In the genomic region with DNA sequence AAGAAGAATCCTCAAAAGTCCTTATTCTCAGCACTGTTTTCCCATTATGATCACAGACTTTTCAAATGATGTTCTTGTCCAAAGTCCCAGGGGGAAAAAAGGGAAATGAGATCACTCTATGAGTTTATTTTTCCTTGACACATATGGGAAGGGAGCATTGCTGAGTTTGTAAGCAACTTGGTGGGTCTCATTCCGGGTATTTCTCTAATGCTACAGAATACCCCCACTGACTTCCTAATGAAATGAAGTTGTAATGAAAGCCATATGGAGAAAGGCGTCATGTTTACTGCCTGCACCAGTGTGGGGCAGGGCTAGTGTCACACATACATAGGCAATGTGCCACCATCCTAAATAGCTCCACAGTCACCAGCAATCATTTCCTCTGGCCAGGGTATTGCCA, we compare ENCODE assay signal across 23 cellular contexts. TPM values are rescaled to one million over a fixed set of nuclear protein-coding genes. Genes with fewer than 3 reads are reported as not detected.
DNase-seq lines count a peak whose midpoint lies in the region; ATAC-seq and TF ChIP-seq lines count a peak whose summit lies in the region.
"Had no signal": no experiment of that assay in that cellular context is flagged by ENCODE, and none has a peak within 500 bp of the region (broad histone marks: within the 10 kb centered on the region; RNA-seq: fewer than 3 reads in every experiment).

No MANE protein-coding gene starts in this region.

- no peaks in the 10 kb centered on the region for H3K79me1 ChIP-seq in IMR-90 (ENCODE audit: low read depth in 1 of 2, low read length in 2 of 2)

- H4K8ac ChIP-seq in IMR-90 (ENCODE audit: low read depth in 2 of 2, low read length in 2 of 2): no peak overlapping the region

- TF ChIP-seq CTCF in IMR-90 (conservative IDR thresholded peaks at IDR 0.05; ENCODE audit: low read depth, low read length): no peak
- TF ChIP-seq CTCF in endothelial cell (IDR thresholded peaks at IDR 0.05; ENCODE audit: unreplicated experiment): no peak
- TF ChIP-seq CTCF in osteocyte (IDR thresholded peaks at IDR 0.05): no peak

- no peak overlapping the region for H3K27ac ChIP-seq in IMR-90 (ENCODE audit: insufficient read depth, low read length)
- H3K27ac ChIP-seq: brain microvascular endothelial cell, coronary artery, ovary, right atrium auricular region had no signal

- H3K4me1 ChIP-seq in IMR-90 (ENCODE audit: control insufficient read depth, insufficient read depth, low read length): peaks cover 3% of the 10 kb centered on the region; the same call in 1 of the 2 replicates
- H3K4me1 ChIP-seq: right atrium auricular region had no signal

- H3K27me3 Mint-ChIP-seq in endothelial cell (ENCODE audit: unreplicated experiment): peaks cover 1% of the 10 kb centered on the region
- peaks cover 2% of the 10 kb centered on the region for H3K27me3 Mint-ChIP-seq in osteocyte (ENCODE audit: unreplicated experiment)
- H3K27me3 Mint-ChIP-seq: activated CD4-positive, alpha-beta T cell treated with anti-CD3 and anti-CD28 coated beads for 36 hours; activated naive CD8-positive, alpha-beta T cell treated with anti-CD3 and anti-CD28 coated beads, Interleukin-2, amount 10 ng/mL, durations not matched to agents 7 days and 5 days had no signal

- TF ChIP-seq RAD21 in IMR-90 (IDR thresholded peaks at IDR 0.05; ENCODE audit: low read length): no peak

- H2AK5ac ChIP-seq in IMR-90 (ENCODE audit: low read depth, low read length): no peak overlapping the region

- H3K36me3 Mint-ChIP-seq in endothelial cell (ENCODE audit: low read depth, unreplicated experiment): no peaks in the 10 kb centered on the region
- H3K36me3 Mint-ChIP-seq in osteocyte (ENCODE audit: unreplicated experiment): no peaks in the 10 kb centered on the region
- H3K36me3 Mint-ChIP-seq: activated CD8-positive, alpha-beta memory T cell treated with anti-CD3 and anti-CD28 coated beads, Interleukin-2, amount 10 ng/mL, durations not matched to agents 7 days and 5 days had no signal

- peak; percentile 77 for ATAC-seq in IMR-90 (ENCODE audit: low read depth)
- no peak for ATAC-seq in HG02884 (IDR thresholded peaks at IDR 0.05; ENCODE audit: unreplicated experiment)
- ATAC-seq: activated CD4-positive, alpha-beta T cell treated with anti-CD3 and anti-CD28 coated beads for 36 hours; activated CD8-positive, alpha-beta memory T cell treated with anti-CD3 and anti-CD28 coated beads, Interleukin-2, amount 10 ng/mL, durations not matched to agents 7 days and 5 days had no signal

- H3K18ac ChIP-seq in IMR-90 (ENCODE audit: low read depth, low read length): no peak overlapping the region

- POLR2A ChIA-PET in IMR-90 (lab: Charles Lee; ENCODE audit: unreplicated experiment): no interaction called here

- no peak overlapping the region for H3K9ac ChIP-seq in IMR-90 (ENCODE audit: low read depth, low read length)

- H3K36me3 ChIP-seq in IMR-90 (ENCODE audit: control insufficient read depth, insufficient read depth, low read length) (no peaks in the 10 kb centered on the region), H7 (replicated peaks; ENCODE audit: control insufficient read depth, insufficient read depth, low read length) (no peaks in the 10 kb centered on the region)
- H3K36me3 ChIP-seq: brain microvascular endothelial cell, ovary, right atrium auricular region had no signal

- no peak overlapping the region for H2BK5ac ChIP-seq in IMR-90 (ENCODE audit: low read depth, low read length, poor library complexity, severe bottlenecking)

- H3K4me1 Mint-ChIP-seq in endothelial cell (ENCODE audit: unreplicated experiment) (peaks cover 25% of the 10 kb centered on the region), osteocyte (ENCODE audit: unreplicated experiment) (peaks cover 16% of the 10 kb centered on the region)
- H3K4me1 Mint-ChIP-seq: CD8-positive, alpha-beta memory T cell had no signal

- no peak overlapping the region for H3K56ac ChIP-seq in IMR-90 (ENCODE audit: extremely low read depth, insufficient read depth, low read length)

- no peak overlapping the region for H3K4ac ChIP-seq in IMR-90 (ENCODE audit: low read depth, low read length)

- H3K9me3 Mint-ChIP-seq in endothelial cell (ENCODE audit: unreplicated experiment) (peaks cover 2% of the 10 kb centered on the region), osteocyte (ENCODE audit: unreplicated experiment) (no peaks in the 10 kb centered on the region)

- H3K4me2 ChIP-seq in IMR-90 (ENCODE audit: low read depth, low read length): peak overlapping the region; percentile 77

- dilution Hi-C loops in IMR-90 (cut with HindIII; ENCODE audit: low sequenced_read_pairs, unreplicated experiment): no loop called here

- peak overlapping the region; percentile 29 for H2AK9ac ChIP-seq in IMR-90 (replicated peaks; ENCODE audit: low read depth, low read length, poor library complexity)

- H3K4me3 Mint-ChIP-seq in endothelial cell (ENCODE audit: unreplicated experiment) (no peak overlapping the region), osteocyte (ENCODE audit: unreplicated experiment) (peak overlapping the region; percentile 23)
- H3K4me3 Mint-ChIP-seq: activated CD4-positive, alpha-beta T cell treated with anti-CD3 and anti-CD28 coated beads for 36 hours; activated CD8-positive, alpha-beta memory T cell treated with anti-CD3 and anti-CD28 coated beads, Interleukin-2, amount 10 ng/mL, durations not matched to agents 7 days and 5 days; activated naive CD8-positive, alpha-beta T cell treated with anti-CD3 and anti-CD28 coated beads, Interleukin-2, amount 10 ng/mL, durations not matched to agents 7 days and 5 days; CD8-positive, alpha-beta memory T cell had no signal

- no peak for TF ChIP-seq POLR2A in IMR-90 (IDR thresholded peaks at IDR 0.05; ENCODE audit: low read depth, low read length)

- H4K20me1 ChIP-seq in IMR-90 (ENCODE audit: insufficient read depth, low read length): no peaks in the 10 kb centered on the region

- no peak overlapping the region for H2AFZ ChIP-seq in IMR-90 (replicated peaks; ENCODE audit: low read length, poor library complexity)

- intact Hi-C loops in IMR-90 (cut with micrococcal nuclease): no loop called here

- peak; percentile 42 for DNase-seq in AG20443 (ENCODE audit: low spot score)
- peak; percentile 52 for DNase-seq in IMR-90
- no peak for DNase-seq in endothelial cell (ENCODE audit: low spot score)
- no peak for DNase-seq in osteocyte (ENCODE audit: extremely low spot score, unreplicated experiment)
- no peak for DNase-seq in SIG-M5 (lab: John Stamatoyannopoulos, UW)
- DNase-seq in H7: no peak
- no peak for DNase-seq in NCI-H128 (lab: John Stamatoyannopoulos, UW; ENCODE audit: unreplicated experiment)
- DNase-seq: activated CD4-positive, alpha-beta T cell treated with anti-CD3 and anti-CD28 coated beads for 36 hours; activated CD8-positive, alpha-beta memory T cell treated with anti-CD3 and anti-CD28 coated beads, Interleukin-2, amount 10 ng/mL, durations not matched to agents 7 days and 5 days; activated naive CD8-positive, alpha-beta T cell treated with anti-CD3 and anti-CD28 coated beads, Interleukin-2, amount 10 ng/mL, durations not matched to agents 7 days and 5 days; brain microvascular endothelial cell; CD8-positive, alpha-beta memory T cell; HCEC 1CT; kidney; NCI-H1105; NCI-H2081; NCI-H510A treated with DMSO at 0.1 percent for 48 hours; ovary; RPMI8226; SW 1271 had no signal

- H3K27me3 ChIP-seq in IMR-90 (ENCODE audit: control insufficient read depth, insufficient read depth, low read length) (peaks cover 6% of the 10 kb centered on the region; the same call in 1 of the 2 replicates), H7 (ENCODE audit: control insufficient read depth, insufficient read depth, low read length) (no peaks in the 10 kb centered on the region)
- H3K27me3 ChIP-seq: brain microvascular endothelial cell, ovary, right atrium auricular region had no signal

- in situ Hi-C loops in IMR-90 (cut with MboI; ENCODE audit: low sequenced_read_pairs): no loop called here

- H3K9me3 ChIP-seq in IMR-90 (ENCODE audit: control insufficient read depth, insufficient read depth, low read length): no peaks in the 10 kb centered on the region
- H3K9me3 ChIP-seq: ovary had no signal

- no peak overlapping the region for H3K14ac ChIP-seq in IMR-90 (replicated peaks; ENCODE audit: low read depth, low read length)

- H3K4me3 ChIP-seq in IMR-90 (ENCODE audit: insufficient read depth, low read depth, low read length) (no peak overlapping the region), H7 (ENCODE audit: insufficient read depth, low read depth, low read length) (no peak overlapping the region)
- H3K4me3 ChIP-seq: coronary artery, ovary, right atrium auricular region had no signal

- no TSS peak for BruUV-seq in IMR-90 (replicated peaks; lab: Mats Ljungman, UMichigan)

- no peak overlapping the region for H4K91ac ChIP-seq in IMR-90 (ENCODE audit: insufficient read depth, low read depth, low read length)

- WGBS in IMR-90 (ENCODE audit: extremely low coverage in 2 of 2, insufficient read length in 1 of 2), 2 experiments: no CpG with 5 or more reads among the region's 2 CpGs

- H2BK120ac ChIP-seq in IMR-90 (ENCODE audit: low read depth, low read length): no peak overlapping the region

- CTCF ChIA-PET in IMR-90 (lab: Yijun Ruan, JAX): no interaction called here

- no peak overlapping the region for H2BK20ac ChIP-seq in IMR-90 (ENCODE audit: low read depth, low read length)

- H3K27ac Mint-ChIP-seq in endothelial cell (ENCODE audit: unreplicated experiment) (peak overlapping the region; percentile 97), osteocyte (ENCODE audit: unreplicated experiment) (peak overlapping the region; percentile 51)
- H3K27ac Mint-ChIP-seq: activated CD4-positive, alpha-beta T cell treated with anti-CD3 and anti-CD28 coated beads for 36 hours; activated CD8-positive, alpha-beta memory T cell treated with anti-CD3 and anti-CD28 coated beads, Interleukin-2, amount 10 ng/mL, durations not matched to agents 7 days and 5 days; activated naive CD8-positive, alpha-beta T cell treated with anti-CD3 and anti-CD28 coated beads, Interleukin-2, amount 10 ng/mL, durations not matched to agents 7 days and 5 days; CD8-positive, alpha-beta memory T cell had no signal

- no peak overlapping the region for H3K23ac ChIP-seq in IMR-90 (ENCODE audit: low read depth, low read length)

- H3K9me1 ChIP-seq in IMR-90 (ENCODE audit: insufficient read depth, low read length): peaks cover 5% of the 10 kb centered on the region

- no peak overlapping the region for H2BK15ac ChIP-seq in IMR-90 (ENCODE audit: low read depth, low read length)

- no peak overlapping the region for H4K5ac ChIP-seq in IMR-90 (ENCODE audit: low read depth, low read length)

TF ChIP-seq in IMR-90, 13 proteins besides CTCF, POLR2A, EP300 and RAD21 (continues in another document):
- TF ChIP-seq RCOR1 (IDR thresholded peaks at IDR 0.05; ENCODE audit: insufficient replicate concordance, low read length): no peak
- TF ChIP-seq SMC3 (IDR thresholded peaks at IDR 0.05; ENCODE audit: low read depth, low read length): no peak

RNA-seq across cellular contexts. Expression of a gene that starts 41.1 kb away (rescaled TPM):
- total RNA-seq in IMR-90 (2012; rRNA removed) (1.4 and 1.7 TPM in 2 replicates), endothelial cell (ENCODE audit: unreplicated experiment) (4.5 TPM), osteocyte (4.3 and 4.8 TPM in 2 replicates)
- polyA plus RNA-seq in IMR-90 (2012; rRNA removed): 2.5 TPM in 2 replicates
- 1.4 and 3.2 TPM in 2 replicates for polyA plus RNA-seq in IMR-90 (2012; cell fraction: cytosol; rRNA removed)
- polyA plus RNA-seq in IMR-90 (2012; cell fraction: nucleus; rRNA removed; ENCODE audit: low replicate concordance): 1.8 and 1.9 TPM in 2 replicates
- total RNA-seq in H7 (2014; rRNA removed; shearing (Covaris generic)): 1.1 TPM in 2 replicates

Comparison
In these comparisons a context has a peak if more than half of its experiments do, and no peak if none do; other contexts are left out.
1. DNase-seq: peak in AG20443 (single experiment) and IMR-90 (single experiment); none in endothelial cell (single experiment), osteocyte (single experiment), SIG-M5 (single experiment), H7 (single experiment) and NCI-H128 (single experiment).